14 cellular contexts compared by ENCODE assay signal in the genomic region with DNA sequence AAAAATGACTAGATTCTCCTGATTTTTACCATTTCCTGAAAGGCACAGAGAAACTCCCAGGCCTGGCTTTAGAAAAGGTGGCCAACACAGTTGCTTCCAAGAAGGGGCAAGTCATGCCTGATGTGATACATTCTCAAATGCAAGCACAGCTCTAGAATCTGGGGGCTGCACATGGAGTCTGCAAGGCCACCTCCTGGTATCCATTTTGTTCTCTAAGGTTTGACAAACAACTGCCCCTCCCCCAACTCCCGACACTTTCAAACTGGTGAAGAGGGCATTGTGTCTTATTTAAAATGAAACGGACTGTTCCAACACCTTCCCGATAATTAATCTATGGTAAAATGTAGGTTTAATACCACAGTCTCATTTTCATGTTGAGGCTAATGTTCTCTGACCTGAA.
"Had no signal": no experiment of that assay in that cellular context is flagged by ENCODE, and none has a peak within 500 bp of the region (broad histone marks: within the 10 kb centered on the region; RNA-seq: fewer than 3 reads in every experiment).

No MANE protein-coding gene starts in this region.

- DNase-seq: activated CD4-positive, alpha-beta T cell treated with anti-CD3 and anti-CD28 coated beads, Interleukin-2, amount 10 ng/mL, durations not matched to agents 7 days and 5 days; activated CD8-positive, alpha-beta T cell treated with anti-CD3 and anti-CD28 coated beads, Interleukin-2, amount 10 ng/mL, durations not matched to agents 7 days and 5 days; activated naive CD4-positive, alpha-beta T cell treated with anti-CD3 and anti-CD28 coated beads for 36 hours; activated T-cell treated with anti-CD3 and anti-CD28 coated beads, Interleukin-2, amount 50 U/mL, for 24 hours; anterior cingulate cortex; caudate nucleus; effector memory CD8-positive, alpha-beta T cell; mesenchymal stem cell; naive thymus-derived CD8-positive, alpha-beta T cell; spleen; stimulated activated naive B cell treated with anti-CD40 and anti-IgM and Interleukin-4, amounts not matched to agents 10 μg/mL and 1 μg/mL and 100 μg/mL, for 72 hours; T-cell; T1000 had no signal

- H3K36me3 ChIP-seq: spleen had no signal

- H3K4me1 ChIP-seq: parathyroid adenoma, spleen had no signal

- H3K9me3 ChIP-seq: spleen had no signal

- H3K27ac ChIP-seq: parathyroid adenoma, spleen had no signal

- ATAC-seq: activated CD8-positive, alpha-beta T cell treated with anti-CD3 and anti-CD28 coated beads, Interleukin-2, amount 10 ng/mL, durations not matched to agents 7 days and 5 days; effector memory CD8-positive, alpha-beta T cell; naive thymus-derived CD8-positive, alpha-beta T cell; stimulated activated naive B cell treated with anti-CD40 and anti-IgM and Interleukin-4, amounts not matched to agents 10 μg/mL and 1 μg/mL and 100 μg/mL, for 72 hours; T-cell had no signal

- H3K4me3 ChIP-seq: spleen had no signal

- H3K27me3 ChIP-seq: spleen had no signal

- H2AFZ ChIP-seq: parathyroid adenoma had no signal

- H3K79me2 ChIP-seq: parathyroid adenoma had no signal

- H3K9ac ChIP-seq: parathyroid adenoma had no signal
